In the genomic region with DNA sequence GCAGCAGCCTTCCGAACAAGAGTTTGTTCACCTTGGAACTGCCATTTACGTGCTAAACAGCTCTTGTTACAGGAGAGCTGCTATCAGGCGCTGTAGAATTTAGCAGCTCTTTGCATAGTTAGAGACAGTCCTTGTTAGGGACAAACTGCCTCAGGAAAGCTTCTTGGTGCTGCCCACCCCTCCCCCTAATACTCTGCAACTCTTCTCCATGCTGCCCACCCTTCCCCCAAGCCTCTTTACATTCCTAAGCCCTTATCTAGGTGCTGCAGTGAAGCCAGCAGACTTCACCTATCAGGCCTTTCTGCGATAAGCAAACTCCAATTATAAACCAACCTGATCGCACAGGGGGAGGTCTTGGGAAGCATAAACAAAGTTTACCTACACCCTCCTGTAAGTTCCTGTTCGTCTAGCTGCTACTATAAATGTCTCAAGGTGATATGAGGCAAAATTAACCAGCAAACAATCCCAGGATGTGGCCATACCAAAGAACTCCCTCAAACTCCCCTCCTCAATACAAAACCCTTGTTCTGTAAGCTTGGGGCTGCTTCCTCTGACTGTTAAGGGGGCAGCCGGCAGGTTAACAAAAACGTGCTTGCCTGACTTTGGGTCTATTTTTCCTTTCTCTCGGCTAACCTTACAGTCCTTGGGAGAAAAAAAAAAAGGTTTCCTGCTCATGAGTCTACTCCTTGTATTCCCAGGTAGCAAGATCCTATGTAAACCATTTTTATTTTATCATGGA, we compare ENCODE assay signal across 1 cellular context.
A peak's percentile ranks its signal among the peaks of the same experiment; 100 is the strongest.
TF ChIP-seq lines count a peak whose summit lies in the region.

No MANE protein-coding gene starts in this region.

TF ChIP-seq in K562, 482 proteins besides CTCF, POLR2A, EP300 and RAD21 (continued from another document and continues in another):
- TF ChIP-seq, protein P1, sequence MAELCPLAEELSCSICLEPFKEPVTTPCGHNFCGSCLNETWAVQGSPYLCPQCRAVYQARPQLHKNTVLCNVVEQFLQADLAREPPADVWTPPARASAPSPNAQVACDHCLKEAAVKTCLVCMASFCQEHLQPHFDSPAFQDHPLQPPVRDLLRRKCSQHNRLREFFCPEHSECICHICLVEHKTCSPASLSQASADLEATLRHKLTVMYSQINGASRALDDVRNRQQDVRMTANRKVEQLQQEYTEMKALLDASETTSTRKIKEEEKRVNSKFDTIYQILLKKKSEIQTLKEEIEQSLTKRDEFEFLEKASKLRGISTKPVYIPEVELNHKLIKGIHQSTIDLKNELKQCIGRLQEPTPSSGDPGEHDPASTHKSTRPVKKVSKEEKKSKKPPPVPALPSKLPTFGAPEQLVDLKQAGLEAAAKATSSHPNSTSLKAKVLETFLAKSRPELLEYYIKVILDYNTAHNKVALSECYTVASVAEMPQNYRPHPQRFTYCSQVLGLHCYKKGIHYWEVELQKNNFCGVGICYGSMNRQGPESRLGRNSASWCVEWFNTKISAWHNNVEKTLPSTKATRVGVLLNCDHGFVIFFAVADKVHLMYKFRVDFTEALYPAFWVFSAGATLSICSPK (IDR thresholded peaks at IDR 0.05; ENCODE audit: borderline replicate concordance) = no peak
- TF ChIP-seq ZFP30 (CRISPR knock-in tag; IDR thresholded peaks at IDR 0.05; ENCODE audit: borderline replicate concordance) (no peak), ATF6 (CRISPR knock-in tag; IDR thresholded peaks at IDR 0.05) (no peak), ZNF121 (CRISPR knock-in tag; conservative IDR thresholded peaks at IDR 0.05) (no peak), ZNF324 (CRISPR knock-in tag; IDR thresholded peaks at IDR 0.05) (no peak), NFXL1 (CRISPR knock-in tag; IDR thresholded peaks at IDR 0.05) (no peak), RBM25 (IDR thresholded peaks at IDR 0.05; ENCODE audit: low read depth, low read length, severe bottlenecking) (no peak), RFX7 (CRISPR knock-in tag; IDR thresholded peaks at IDR 0.05) (no peak), MCM7 (IDR thresholded peaks at IDR 0.05) (no peak), ARID1B (IDR thresholded peaks at IDR 0.05) (peak; percentile 98), NCOR1 (IDR thresholded peaks at IDR 0.05) (peak; percentile 98), KDM2B (CRISPR knock-in tag; IDR thresholded peaks at IDR 0.05) (no peak), ZFX (CRISPR knock-in tag; IDR thresholded peaks at IDR 0.05) (no peak), GABPB2 (CRISPR knock-in tag; conservative IDR thresholded peaks at IDR 0.05) (no peak), POLR2G (IDR thresholded peaks at IDR 0.05; ENCODE audit: low read depth, low read length) (no peak), ZNF318 (IDR thresholded peaks at IDR 0.05; ENCODE audit: borderline replicate concordance in 1 of 2, low read depth in 1 of 2) (no peak), ZSCAN29 (IDR thresholded peaks at IDR 0.05) (no peak), CBFB (CRISPR knock-in tag; IDR thresholded peaks at IDR 0.05) (no peak), ZNF561 (CRISPR knock-in tag; conservative IDR thresholded peaks at IDR 0.05) (no peak), CAMTA2 (CRISPR knock-in tag; conservative IDR thresholded peaks at IDR 0.05) (no peak), NCOA2 (IDR thresholded peaks at IDR 0.05; ENCODE audit: partially characterized antibody in 2 of 2) (peak; percentile 71 to 72), HMG20A (CRISPR knock-in tag; conservative IDR thresholded peaks at IDR 0.05) (no peak), POLR2B (IDR thresholded peaks at IDR 0.05; ENCODE audit: low read depth, partially characterized antibody) (no peak), ZNF57 (CRISPR knock-in tag; IDR thresholded peaks at IDR 0.05) (no peak), MED1 (CRISPR knock-in tag; IDR thresholded peaks at IDR 0.05; ENCODE audit: borderline replicate concordance) (no peak), MCM3 (IDR thresholded peaks at IDR 0.05) (no peak), TGIF2 (CRISPR knock-in tag; IDR thresholded peaks at IDR 0.05) (no peak), ZNF217 (CRISPR knock-in tag; IDR thresholded peaks at IDR 0.05) (no peak), BMI1 (IDR thresholded peaks at IDR 0.05; ENCODE audit: low read length) (no peak), SMARCC2 (IDR thresholded peaks at IDR 0.05; ENCODE audit: low read depth) (peak; percentile 82), IRF2 (CRISPR knock-in tag; IDR thresholded peaks at IDR 0.05) (no peak), ZFP36 (IDR thresholded peaks at IDR 0.05; ENCODE audit: low read depth, low read length, partially characterized antibody) (no peak), ZNF175 (CRISPR knock-in tag; IDR thresholded peaks at IDR 0.05; ENCODE audit: low read depth) (no peak), LARP7 (IDR thresholded peaks at IDR 0.05) (no peak), SIRT6 (IDR thresholded peaks at IDR 0.05; ENCODE audit: low read depth, low read length) (no peak), MEF2A (IDR thresholded peaks at IDR 0.05; ENCODE audit: control insufficient read depth, low read depth, low read length) (peak; percentile 31; the same call in 1 of the 2 replicates), SIN3B (IDR thresholded peaks at IDR 0.05; ENCODE audit: low read depth) (no peak), ZNF785 (CRISPR knock-in tag; IDR thresholded peaks at IDR 0.05) (no peak)
- TF ChIP-seq, protein P2, sequence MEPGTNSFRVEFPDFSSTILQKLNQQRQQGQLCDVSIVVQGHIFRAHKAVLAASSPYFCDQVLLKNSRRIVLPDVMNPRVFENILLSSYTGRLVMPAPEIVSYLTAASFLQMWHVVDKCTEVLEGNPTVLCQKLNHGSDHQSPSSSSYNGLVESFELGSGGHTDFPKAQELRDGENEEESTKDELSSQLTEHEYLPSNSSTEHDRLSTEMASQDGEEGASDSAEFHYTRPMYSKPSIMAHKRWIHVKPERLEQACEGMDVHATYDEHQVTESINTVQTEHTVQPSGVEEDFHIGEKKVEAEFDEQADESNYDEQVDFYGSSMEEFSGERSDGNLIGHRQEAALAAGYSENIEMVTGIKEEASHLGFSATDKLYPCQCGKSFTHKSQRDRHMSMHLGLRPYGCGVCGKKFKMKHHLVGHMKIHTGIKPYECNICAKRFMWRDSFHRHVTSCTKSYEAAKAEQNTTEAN (CRISPR knock-in tag; IDR thresholded peaks at IDR 0.05) = no peak
- TF ChIP-seq, protein P3, sequence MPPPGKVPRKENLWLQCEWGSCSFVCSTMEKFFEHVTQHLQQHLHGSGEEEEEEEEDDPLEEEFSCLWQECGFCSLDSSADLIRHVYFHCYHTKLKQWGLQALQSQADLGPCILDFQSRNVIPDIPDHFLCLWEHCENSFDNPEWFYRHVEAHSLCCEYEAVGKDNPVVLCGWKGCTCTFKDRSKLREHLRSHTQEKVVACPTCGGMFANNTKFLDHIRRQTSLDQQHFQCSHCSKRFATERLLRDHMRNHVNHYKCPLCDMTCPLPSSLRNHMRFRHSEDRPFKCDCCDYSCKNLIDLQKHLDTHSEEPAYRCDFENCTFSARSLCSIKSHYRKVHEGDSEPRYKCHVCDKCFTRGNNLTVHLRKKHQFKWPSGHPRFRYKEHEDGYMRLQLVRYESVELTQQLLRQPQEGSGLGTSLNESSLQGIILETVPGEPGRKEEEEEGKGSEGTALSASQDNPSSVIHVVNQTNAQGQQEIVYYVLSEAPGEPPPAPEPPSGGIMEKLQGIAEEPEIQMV (tag; conservative IDR thresholded peaks at IDR 0.05; ENCODE audit: low read depth) = no peak
- TF ChIP-seq, protein P4, sequence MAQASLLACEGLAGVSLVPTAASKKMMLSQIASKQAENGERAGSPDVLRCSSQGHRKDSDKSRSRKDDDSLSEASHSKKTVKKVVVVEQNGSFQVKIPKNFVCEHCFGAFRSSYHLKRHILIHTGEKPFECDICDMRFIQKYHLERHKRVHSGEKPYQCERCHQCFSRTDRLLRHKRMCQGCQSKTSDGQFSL (CRISPR knock-in tag; IDR thresholded peaks at IDR 0.05) = no peak
- TF ChIP-seq, protein P4 (tag; IDR thresholded peaks at IDR 0.05) = no peak; a peak in 1 of 4 replicates
- TF ChIP-seq, protein P5, sequence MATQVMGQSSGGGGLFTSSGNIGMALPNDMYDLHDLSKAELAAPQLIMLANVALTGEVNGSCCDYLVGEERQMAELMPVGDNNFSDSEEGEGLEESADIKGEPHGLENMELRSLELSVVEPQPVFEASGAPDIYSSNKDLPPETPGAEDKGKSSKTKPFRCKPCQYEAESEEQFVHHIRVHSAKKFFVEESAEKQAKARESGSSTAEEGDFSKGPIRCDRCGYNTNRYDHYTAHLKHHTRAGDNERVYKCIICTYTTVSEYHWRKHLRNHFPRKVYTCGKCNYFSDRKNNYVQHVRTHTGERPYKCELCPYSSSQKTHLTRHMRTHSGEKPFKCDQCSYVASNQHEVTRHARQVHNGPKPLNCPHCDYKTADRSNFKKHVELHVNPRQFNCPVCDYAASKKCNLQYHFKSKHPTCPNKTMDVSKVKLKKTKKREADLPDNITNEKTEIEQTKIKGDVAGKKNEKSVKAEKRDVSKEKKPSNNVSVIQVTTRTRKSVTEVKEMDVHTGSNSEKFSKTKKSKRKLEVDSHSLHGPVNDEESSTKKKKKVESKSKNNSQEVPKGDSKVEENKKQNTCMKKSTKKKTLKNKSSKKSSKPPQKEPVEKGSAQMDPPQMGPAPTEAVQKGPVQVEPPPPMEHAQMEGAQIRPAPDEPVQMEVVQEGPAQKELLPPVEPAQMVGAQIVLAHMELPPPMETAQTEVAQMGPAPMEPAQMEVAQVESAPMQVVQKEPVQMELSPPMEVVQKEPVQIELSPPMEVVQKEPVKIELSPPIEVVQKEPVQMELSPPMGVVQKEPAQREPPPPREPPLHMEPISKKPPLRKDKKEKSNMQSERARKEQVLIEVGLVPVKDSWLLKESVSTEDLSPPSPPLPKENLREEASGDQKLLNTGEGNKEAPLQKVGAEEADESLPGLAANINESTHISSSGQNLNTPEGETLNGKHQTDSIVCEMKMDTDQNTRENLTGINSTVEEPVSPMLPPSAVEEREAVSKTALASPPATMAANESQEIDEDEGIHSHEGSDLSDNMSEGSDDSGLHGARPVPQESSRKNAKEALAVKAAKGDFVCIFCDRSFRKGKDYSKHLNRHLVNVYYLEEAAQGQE (CRISPR knock-in tag; IDR thresholded peaks at IDR 0.05; ENCODE audit: low read depth) = no peak
- TF ChIP-seq, protein P6, sequence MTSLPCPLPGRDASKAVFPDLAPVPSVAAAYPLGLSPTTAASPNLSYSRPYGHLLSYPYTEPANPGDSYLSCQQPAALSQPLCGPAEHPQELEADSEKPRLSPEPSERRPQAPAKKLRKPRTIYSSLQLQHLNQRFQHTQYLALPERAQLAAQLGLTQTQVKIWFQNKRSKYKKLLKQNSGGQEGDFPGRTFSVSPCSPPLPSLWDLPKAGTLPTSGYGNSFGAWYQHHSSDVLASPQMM (CRISPR knock-in tag; IDR thresholded peaks at IDR 0.05) = no peak
